In the genomic region with DNA sequence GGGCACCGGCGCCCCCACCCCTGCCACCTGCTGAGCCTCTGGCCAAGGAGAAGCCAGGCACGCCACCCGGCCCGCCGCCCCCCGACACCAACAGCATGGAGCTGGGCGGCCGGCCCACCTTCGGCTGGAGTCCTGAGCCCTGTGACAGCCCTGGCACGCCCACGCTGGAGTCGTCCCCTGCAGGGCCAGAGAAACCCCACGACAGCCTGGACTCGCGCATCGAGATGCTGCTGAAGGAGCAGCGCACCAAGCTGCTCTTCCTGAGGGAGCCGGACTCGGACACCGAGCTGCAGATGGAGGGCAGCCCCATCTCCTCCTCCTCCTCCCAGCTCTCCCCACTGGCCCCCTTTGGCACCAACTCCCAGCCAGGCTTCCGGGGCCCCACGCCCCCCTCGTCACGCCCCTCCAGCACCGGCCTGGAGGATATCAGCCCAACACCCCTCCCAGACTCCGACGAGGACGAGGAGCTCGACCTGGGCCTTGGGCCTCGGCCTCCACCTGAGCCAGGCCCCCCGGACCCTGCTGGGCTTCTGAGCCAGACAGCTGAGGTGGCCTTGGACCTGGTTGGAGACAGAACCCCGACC, we compare ENCODE assay signal across 2 cellular contexts.
TF ChIP-seq lines count a peak whose summit lies in the region.

No MANE protein-coding gene starts in this region.

TF ChIP-seq in SK-N-SH, 30 proteins besides CTCF, POLR2A, EP300 and RAD21 (continued from another document):
- TF ChIP-seq, protein P1, sequence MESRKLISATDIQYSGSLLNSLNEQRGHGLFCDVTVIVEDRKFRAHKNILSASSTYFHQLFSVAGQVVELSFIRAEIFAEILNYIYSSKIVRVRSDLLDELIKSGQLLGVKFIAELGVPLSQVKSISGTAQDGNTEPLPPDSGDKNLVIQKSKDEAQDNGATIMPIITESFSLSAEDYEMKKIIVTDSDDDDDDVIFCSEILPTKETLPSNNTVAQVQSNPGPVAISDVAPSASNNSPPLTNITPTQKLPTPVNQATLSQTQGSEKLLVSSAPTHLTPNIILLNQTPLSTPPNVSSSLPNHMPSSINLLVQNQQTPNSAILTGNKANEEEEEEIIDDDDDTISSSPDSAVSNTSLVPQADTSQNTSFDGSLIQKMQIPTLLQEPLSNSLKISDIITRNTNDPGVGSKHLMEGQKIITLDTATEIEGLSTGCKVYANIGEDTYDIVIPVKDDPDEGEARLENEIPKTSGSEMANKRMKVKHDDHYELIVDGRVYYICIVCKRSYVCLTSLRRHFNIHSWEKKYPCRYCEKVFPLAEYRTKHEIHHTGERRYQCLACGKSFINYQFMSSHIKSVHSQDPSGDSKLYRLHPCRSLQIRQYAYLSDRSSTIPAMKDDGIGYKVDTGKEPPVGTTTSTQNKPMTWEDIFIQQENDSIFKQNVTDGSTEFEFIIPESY (IDR thresholded peaks at IDR 0.05; ENCODE audit: borderline replicate concordance, low read depth), result no peak
- TF ChIP-seq CHD2 (IDR thresholded peaks at IDR 0.05; ENCODE audit: low read length, partially characterized antibody) (no peak), JUND (IDR thresholded peaks at IDR 0.05) (no peak), FOXM1 (IDR thresholded peaks at IDR 0.05; ENCODE audit: low read depth) (no peak), NFIC (IDR thresholded peaks at IDR 0.05; ENCODE audit: borderline replicate concordance) (no peak), USF2 (IDR thresholded peaks at IDR 0.05; ENCODE audit: borderline replicate concordance, low read depth, low read length) (no peak), ELF1 (IDR thresholded peaks at IDR 0.05) (no peak), NRF1 (IDR thresholded peaks at IDR 0.05; ENCODE audit: low read depth, low read length) (no peak), POLR2AphosphoS5 (IDR thresholded peaks at IDR 0.05; ENCODE audit: low read depth, low read length) (no peak)

TF ChIP-seq in SK-N-SH treated with all-trans-retinoic acid at 6 μM for 48 hours, 23 proteins besides CTCF, POLR2A, EP300 and RAD21:
- TF ChIP-seq SNAI2 (CRISPR knock-in tag; IDR thresholded peaks at IDR 0.05), result no peak
- TF ChIP-seq, protein P2, sequence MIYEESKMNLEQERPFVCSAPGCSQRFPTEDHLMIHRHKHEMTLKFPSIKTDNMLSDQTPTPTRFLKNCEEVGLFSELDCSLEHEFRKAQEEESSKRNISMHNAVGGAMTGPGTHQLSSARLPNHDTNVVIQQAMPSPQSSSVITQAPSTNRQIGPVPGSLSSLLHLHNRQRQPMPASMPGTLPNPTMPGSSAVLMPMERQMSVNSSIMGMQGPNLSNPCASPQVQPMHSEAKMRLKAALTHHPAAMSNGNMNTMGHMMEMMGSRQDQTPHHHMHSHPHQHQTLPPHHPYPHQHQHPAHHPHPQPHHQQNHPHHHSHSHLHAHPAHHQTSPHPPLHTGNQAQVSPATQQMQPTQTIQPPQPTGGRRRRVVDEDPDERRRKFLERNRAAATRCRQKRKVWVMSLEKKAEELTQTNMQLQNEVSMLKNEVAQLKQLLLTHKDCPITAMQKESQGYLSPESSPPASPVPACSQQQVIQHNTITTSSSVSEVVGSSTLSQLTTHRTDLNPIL (CRISPR knock-in tag; IDR thresholded peaks at IDR 0.05; ENCODE audit: low read depth), result no peak
- TF ChIP-seq, protein P3, sequence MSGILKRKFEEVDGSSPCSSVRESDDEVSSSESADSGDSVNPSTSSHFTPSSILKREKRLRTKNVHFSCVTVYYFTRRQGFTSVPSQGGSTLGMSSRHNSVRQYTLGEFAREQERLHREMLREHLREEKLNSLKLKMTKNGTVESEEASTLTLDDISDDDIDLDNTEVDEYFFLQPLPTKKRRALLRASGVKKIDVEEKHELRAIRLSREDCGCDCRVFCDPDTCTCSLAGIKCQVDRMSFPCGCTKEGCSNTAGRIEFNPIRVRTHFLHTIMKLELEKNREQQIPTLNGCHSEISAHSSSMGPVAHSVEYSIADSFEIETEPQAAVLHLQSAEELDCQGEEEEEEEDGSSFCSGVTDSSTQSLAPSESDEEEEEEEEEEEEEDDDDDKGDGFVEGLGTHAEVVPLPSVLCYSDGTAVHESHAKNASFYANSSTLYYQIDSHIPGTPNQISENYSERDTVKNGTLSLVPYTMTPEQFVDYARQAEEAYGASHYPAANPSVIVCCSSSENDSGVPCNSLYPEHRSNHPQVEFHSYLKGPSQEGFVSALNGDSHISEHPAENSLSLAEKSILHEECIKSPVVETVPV (CRISPR knock-in tag; IDR thresholded peaks at IDR 0.05), result no peak
- no peak for TF ChIP-seq BACH2 (CRISPR knock-in tag; IDR thresholded peaks at IDR 0.05; ENCODE audit: borderline replicate concordance)
- TF ChIP-seq, protein P4, sequence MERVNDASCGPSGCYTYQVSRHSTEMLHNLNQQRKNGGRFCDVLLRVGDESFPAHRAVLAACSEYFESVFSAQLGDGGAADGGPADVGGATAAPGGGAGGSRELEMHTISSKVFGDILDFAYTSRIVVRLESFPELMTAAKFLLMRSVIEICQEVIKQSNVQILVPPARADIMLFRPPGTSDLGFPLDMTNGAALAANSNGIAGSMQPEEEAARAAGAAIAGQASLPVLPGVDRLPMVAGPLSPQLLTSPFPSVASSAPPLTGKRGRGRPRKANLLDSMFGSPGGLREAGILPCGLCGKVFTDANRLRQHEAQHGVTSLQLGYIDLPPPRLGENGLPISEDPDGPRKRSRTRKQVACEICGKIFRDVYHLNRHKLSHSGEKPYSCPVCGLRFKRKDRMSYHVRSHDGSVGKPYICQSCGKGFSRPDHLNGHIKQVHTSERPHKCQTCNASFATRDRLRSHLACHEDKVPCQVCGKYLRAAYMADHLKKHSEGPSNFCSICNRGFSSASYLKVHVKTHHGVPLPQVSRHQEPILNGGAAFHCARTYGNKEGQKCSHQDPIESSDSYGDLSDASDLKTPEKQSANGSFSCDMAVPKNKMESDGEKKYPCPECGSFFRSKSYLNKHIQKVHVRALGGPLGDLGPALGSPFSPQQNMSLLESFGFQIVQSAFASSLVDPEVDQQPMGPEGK (CRISPR knock-in tag; IDR thresholded peaks at IDR 0.05; ENCODE audit: borderline replicate concordance), result no peak
- TF ChIP-seq ZFP3 (CRISPR knock-in tag; IDR thresholded peaks at IDR 0.05), result no peak
- no peak for TF ChIP-seq ZNF70 (CRISPR knock-in tag; IDR thresholded peaks at IDR 0.05)
- no peak for TF ChIP-seq RARB (CRISPR knock-in tag; IDR thresholded peaks at IDR 0.05)
- TF ChIP-seq ZFP30 (CRISPR knock-in tag; IDR thresholded peaks at IDR 0.05), result no peak
- TF ChIP-seq POU6F1 (CRISPR knock-in tag; IDR thresholded peaks at IDR 0.05; ENCODE audit: borderline replicate concordance, low read depth), result no peak
- TF ChIP-seq ISL1 (CRISPR knock-in tag; IDR thresholded peaks at IDR 0.05), result no peak
- no peak for TF ChIP-seq OSR1 (CRISPR knock-in tag; IDR thresholded peaks at IDR 0.05)
- TF ChIP-seq TCF4 (CRISPR knock-in tag; IDR thresholded peaks at IDR 0.05; ENCODE audit: borderline replicate concordance), result no peak
- TF ChIP-seq ZNF565 (CRISPR knock-in tag; conservative IDR thresholded peaks at IDR 0.05; ENCODE audit: low read depth), result no peak
- TF ChIP-seq ARNTL (CRISPR knock-in tag; IDR thresholded peaks at IDR 0.05; ENCODE audit: borderline replicate concordance, low read depth), result no peak
